Comparison of ENCODE assay signal across 2 cellular contexts in the genomic region with DNA sequence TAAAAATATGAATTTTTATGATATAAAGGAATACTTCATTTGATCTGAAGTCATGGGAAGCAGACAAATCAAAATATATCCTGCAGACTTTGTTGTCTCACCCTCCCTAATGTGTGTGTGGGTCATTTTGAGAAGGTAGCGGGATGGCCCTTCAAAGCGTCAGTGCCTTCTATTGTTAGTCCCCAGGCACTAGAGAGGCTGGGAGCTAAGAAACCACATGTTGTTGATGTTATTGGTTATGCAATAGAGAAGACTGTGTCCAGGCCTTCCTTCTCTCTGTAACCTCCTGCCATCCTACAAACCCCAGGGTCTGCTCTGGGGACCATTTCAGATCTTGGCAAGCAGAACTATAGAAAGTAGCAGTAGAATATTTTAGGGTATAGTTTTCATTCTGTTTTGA.
TF ChIP-seq lines count a peak whose summit lies in the region.

No MANE protein-coding gene starts in this region.

TF ChIP-seq in HepG2, 621 proteins besides CTCF, POLR2A, EP300 and RAD21 (continued from another document):
- no peak for TF ChIP-seq SP5 (CRISPR knock-in tag; IDR thresholded peaks at IDR 0.05; ENCODE audit: borderline replicate concordance, low read depth)
- TF ChIP-seq, protein P1, sequence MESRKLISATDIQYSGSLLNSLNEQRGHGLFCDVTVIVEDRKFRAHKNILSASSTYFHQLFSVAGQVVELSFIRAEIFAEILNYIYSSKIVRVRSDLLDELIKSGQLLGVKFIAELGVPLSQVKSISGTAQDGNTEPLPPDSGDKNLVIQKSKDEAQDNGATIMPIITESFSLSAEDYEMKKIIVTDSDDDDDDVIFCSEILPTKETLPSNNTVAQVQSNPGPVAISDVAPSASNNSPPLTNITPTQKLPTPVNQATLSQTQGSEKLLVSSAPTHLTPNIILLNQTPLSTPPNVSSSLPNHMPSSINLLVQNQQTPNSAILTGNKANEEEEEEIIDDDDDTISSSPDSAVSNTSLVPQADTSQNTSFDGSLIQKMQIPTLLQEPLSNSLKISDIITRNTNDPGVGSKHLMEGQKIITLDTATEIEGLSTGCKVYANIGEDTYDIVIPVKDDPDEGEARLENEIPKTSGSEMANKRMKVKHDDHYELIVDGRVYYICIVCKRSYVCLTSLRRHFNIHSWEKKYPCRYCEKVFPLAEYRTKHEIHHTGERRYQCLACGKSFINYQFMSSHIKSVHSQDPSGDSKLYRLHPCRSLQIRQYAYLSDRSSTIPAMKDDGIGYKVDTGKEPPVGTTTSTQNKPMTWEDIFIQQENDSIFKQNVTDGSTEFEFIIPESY (CRISPR knock-in tag; IDR thresholded peaks at IDR 0.05): 0 out of 2 replicates have a peak, but pooled peaks have one; percentile 18
- TF ChIP-seq, protein P2, sequence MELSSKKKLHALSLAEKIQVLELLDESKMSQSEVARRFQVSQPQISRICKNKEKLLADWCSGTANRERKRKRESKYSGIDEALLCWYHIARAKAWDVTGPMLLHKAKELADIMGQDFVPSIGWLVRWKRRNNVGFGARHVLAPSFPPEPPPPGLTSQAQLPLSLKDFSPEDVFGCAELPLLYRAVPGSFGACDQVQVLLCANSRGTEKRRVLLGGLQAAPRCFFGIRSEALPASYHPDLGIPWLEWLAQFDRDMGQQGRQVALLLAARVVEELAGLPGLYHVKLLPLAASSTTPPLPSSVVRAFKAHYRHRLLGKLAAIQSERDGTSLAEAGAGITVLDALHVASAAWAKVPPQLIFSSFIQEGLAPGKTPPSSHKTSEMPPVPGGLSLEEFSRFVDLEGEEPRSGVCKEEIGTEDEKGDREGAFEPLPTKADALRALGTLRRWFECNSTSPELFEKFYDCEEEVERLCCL (CRISPR knock-in tag; IDR thresholded peaks at IDR 0.05; ENCODE audit: borderline replicate concordance): no peak
- TF ChIP-seq, protein P3, sequence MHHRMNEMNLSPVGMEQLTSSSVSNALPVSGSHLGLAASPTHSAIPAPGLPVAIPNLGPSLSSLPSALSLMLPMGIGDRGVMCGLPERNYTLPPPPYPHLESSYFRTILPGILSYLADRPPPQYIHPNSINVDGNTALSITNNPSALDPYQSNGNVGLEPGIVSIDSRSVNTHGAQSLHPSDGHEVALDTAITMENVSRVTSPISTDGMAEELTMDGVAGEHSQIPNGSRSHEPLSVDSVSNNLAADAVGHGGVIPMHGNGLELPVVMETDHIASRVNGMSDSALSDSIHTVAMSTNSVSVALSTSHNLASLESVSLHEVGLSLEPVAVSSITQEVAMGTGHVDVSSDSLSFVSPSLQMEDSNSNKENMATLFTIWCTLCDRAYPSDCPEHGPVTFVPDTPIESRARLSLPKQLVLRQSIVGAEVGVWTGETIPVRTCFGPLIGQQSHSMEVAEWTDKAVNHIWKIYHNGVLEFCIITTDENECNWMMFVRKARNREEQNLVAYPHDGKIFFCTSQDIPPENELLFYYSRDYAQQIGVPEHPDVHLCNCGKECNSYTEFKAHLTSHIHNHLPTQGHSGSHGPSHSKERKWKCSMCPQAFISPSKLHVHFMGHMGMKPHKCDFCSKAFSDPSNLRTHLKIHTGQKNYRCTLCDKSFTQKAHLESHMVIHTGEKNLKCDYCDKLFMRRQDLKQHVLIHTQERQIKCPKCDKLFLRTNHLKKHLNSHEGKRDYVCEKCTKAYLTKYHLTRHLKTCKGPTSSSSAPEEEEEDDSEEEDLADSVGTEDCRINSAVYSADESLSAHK (CRISPR knock-in tag; IDR thresholded peaks at IDR 0.05; ENCODE audit: borderline replicate concordance): no peak
- TF ChIP-seq, protein P4, sequence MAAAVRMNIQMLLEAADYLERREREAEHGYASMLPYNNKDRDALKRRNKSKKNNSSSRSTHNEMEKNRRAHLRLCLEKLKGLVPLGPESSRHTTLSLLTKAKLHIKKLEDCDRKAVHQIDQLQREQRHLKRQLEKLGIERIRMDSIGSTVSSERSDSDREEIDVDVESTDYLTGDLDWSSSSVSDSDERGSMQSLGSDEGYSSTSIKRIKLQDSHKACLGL (CRISPR knock-in tag; IDR thresholded peaks at IDR 0.05): no peak

TF ChIP-seq in K562, 482 proteins besides CTCF, POLR2A, EP300 and RAD21 (continued from another document):
- no peak for TF ChIP-seq FOSL1 (tag; conservative IDR thresholded peaks at IDR 0.05)
